In the genomic region with DNA sequence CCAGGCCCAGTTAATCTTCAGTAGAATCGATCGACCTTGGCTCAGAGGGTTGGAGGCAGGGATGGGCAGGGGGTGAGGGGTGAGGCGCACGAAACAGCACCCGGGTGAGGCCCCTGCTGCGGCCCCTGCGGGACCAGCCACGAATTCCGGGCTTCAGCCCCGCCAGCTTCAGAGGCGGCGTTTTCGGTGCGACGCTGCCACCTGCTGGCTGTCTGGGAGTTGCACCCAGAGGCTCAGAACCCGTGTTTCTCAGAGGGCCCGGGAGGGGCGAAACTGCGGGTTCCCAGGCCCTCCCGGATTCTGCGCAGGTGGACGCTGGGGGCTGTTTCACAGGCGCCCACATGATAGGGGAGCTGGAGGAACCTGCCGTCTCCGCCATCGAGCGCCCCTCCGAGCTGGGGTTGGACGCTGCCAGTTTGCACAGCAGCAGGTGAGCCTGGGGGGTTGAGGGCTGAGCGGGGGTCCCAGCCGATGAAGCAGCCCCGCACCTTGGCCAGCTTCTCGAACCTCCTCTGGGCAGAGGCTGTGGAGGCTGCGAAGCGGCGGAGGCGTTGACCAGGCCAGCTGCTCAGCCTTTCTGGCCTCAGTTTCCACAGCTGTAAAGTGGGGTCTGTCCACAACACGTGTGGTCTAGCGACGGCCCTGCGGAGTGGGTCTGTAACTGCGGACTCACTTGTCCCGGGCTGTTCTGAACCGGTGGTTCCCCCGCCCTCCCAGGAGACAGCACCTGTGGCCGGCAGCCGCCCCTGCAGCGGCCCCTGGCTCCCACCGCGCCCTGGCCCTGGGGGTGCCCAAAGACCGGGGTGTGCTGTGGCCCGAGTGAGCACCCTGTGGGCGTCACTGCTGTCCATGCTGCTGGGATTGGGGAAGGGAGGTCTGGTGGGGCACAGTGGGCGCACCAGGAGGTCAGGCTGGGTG, we compare ENCODE assay signal across 9 cellular contexts. TPM values are rescaled to one million over a fixed set of nuclear protein-coding genes. Genes with fewer than 3 reads are reported as not detected.
DNase-seq lines count a peak whose midpoint lies in the region; ATAC-seq and TF ChIP-seq lines count a peak whose summit lies in the region.
"Had no signal": no experiment of that assay in that cellular context is flagged by ENCODE, and none has a peak within 500 bp of the region (broad histone marks: within the 10 kb centered on the region; RNA-seq: fewer than 3 reads in every experiment).

No MANE protein-coding gene starts in this region.

- TF ChIP-seq CTCF in liver (IDR thresholded peaks at IDR 0.05; ENCODE audit: low read depth, low read length, missing input control): peak; percentile 93

- ATAC-seq in GM18868 (IDR thresholded peaks at IDR 0.05; ENCODE audit: unreplicated experiment) (peak; percentile 49), HG03095 (IDR thresholded peaks at IDR 0.05; ENCODE audit: unreplicated experiment) (peak; percentile 44)

- H3K27me3 ChIP-seq in liver (ENCODE audit: control insufficient read depth in 4 of 4, insufficient read depth in 4 of 4, low read length in 3 of 4): peaks cover 5 to 28% (median 11%) of the 10 kb centered on the region in 4 donors

- no peak overlapping the region for H3K9ac ChIP-seq in liver (ENCODE audit: low read depth in 1 of 2, low read length in 2 of 2)

- peak; percentile 88 to 93 for TF ChIP-seq RAD21 in liver (IDR thresholded peaks at IDR 0.05)

- no peaks in the 10 kb centered on the region for H3K36me3 ChIP-seq in liver (ENCODE audit: control insufficient read depth in 4 of 4, insufficient read depth in 3 of 4, low read depth in 1 of 4, low read length in 3 of 4)

- peak; percentile 94 for DNase-seq in AG20443 (ENCODE audit: low spot score)
- peak; percentile 68 for DNase-seq in NCI-H2171 treated with DMSO at 0.1 percent for 48 hours (lab: John Stamatoyannopoulos, UW)
- DNase-seq in activated CD4-positive, alpha-beta T cell treated with anti-CD3 and anti-CD28 coated beads for 1 hour: peak; percentile 75
- DNase-seq in cerebellum (ENCODE audit: low spot score): peak; percentile 85
- DNase-seq in stimulated activated CD8-positive, alpha-beta memory T cell treated with anti-CD3 and anti-CD28 coated beads, Interleukin-12 subunit alpha, Interleukin-12 subunit beta, amount 100 ng/mL, for 24 hours (ENCODE audit: extremely low read depth): peak; percentile 51

- H3K27ac ChIP-seq in liver (ENCODE audit: low read depth in 1 of 2, low read length in 2 of 2): no peak overlapping the region

- no peak overlapping the region for H3K4me3 ChIP-seq in liver (ENCODE audit: low read depth in 1 of 3, low read length in 3 of 3)

- WGBS in liver: 10% methylated on average over 54 of the region's 54 CpGs

- H3K9me3 ChIP-seq in liver (ENCODE audit: control insufficient read depth in 4 of 4, low read length in 3 of 4): no peaks in the 10 kb centered on the region

- H3K4me1 ChIP-seq in liver (ENCODE audit: control insufficient read depth in 4 of 4, insufficient read depth in 4 of 4, low read length in 3 of 4): peaks cover 5 to 26% (median 14%) of the 10 kb centered on the region in 4 donors

TF ChIP-seq in liver, 16 proteins besides CTCF, POLR2A, EP300 and RAD21:
- TF ChIP-seq, protein P1, sequence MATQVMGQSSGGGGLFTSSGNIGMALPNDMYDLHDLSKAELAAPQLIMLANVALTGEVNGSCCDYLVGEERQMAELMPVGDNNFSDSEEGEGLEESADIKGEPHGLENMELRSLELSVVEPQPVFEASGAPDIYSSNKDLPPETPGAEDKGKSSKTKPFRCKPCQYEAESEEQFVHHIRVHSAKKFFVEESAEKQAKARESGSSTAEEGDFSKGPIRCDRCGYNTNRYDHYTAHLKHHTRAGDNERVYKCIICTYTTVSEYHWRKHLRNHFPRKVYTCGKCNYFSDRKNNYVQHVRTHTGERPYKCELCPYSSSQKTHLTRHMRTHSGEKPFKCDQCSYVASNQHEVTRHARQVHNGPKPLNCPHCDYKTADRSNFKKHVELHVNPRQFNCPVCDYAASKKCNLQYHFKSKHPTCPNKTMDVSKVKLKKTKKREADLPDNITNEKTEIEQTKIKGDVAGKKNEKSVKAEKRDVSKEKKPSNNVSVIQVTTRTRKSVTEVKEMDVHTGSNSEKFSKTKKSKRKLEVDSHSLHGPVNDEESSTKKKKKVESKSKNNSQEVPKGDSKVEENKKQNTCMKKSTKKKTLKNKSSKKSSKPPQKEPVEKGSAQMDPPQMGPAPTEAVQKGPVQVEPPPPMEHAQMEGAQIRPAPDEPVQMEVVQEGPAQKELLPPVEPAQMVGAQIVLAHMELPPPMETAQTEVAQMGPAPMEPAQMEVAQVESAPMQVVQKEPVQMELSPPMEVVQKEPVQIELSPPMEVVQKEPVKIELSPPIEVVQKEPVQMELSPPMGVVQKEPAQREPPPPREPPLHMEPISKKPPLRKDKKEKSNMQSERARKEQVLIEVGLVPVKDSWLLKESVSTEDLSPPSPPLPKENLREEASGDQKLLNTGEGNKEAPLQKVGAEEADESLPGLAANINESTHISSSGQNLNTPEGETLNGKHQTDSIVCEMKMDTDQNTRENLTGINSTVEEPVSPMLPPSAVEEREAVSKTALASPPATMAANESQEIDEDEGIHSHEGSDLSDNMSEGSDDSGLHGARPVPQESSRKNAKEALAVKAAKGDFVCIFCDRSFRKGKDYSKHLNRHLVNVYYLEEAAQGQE (IDR thresholded peaks at IDR 0.05): no peak
- TF ChIP-seq JUND (IDR thresholded peaks at IDR 0.05): no peak
- TF ChIP-seq, protein P2, sequence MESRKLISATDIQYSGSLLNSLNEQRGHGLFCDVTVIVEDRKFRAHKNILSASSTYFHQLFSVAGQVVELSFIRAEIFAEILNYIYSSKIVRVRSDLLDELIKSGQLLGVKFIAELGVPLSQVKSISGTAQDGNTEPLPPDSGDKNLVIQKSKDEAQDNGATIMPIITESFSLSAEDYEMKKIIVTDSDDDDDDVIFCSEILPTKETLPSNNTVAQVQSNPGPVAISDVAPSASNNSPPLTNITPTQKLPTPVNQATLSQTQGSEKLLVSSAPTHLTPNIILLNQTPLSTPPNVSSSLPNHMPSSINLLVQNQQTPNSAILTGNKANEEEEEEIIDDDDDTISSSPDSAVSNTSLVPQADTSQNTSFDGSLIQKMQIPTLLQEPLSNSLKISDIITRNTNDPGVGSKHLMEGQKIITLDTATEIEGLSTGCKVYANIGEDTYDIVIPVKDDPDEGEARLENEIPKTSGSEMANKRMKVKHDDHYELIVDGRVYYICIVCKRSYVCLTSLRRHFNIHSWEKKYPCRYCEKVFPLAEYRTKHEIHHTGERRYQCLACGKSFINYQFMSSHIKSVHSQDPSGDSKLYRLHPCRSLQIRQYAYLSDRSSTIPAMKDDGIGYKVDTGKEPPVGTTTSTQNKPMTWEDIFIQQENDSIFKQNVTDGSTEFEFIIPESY (IDR thresholded peaks at IDR 0.05): no peak
- no peak for TF ChIP-seq FOXA2 (IDR thresholded peaks at IDR 0.05)
- no peak for TF ChIP-seq SP1 (IDR thresholded peaks at IDR 0.05)
- TF ChIP-seq RXRA (IDR thresholded peaks at IDR 0.05): no peak
- TF ChIP-seq HNF4A (conservative IDR thresholded peaks at IDR 0.05): no peak
- TF ChIP-seq NR2F2 (IDR thresholded peaks at IDR 0.05): no peak
- no peak for TF ChIP-seq TAF1 (conservative IDR thresholded peaks at IDR 0.05)
- TF ChIP-seq, protein P3, sequence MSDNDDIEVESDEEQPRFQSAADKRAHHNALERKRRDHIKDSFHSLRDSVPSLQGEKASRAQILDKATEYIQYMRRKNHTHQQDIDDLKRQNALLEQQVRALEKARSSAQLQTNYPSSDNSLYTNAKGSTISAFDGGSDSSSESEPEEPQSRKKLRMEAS (IDR thresholded peaks at IDR 0.05): no peak

RNA-seq across cellular contexts. Expression of a gene that starts 2.5 kb away (rescaled TPM):
- total RNA-seq in cerebellum (not detected), liver (not detected)
- not detected for polyA plus RNA-seq in liver
- total RNA-seq: activated CD8-positive, alpha-beta memory T cell treated with anti-CD3 and anti-CD28 coated beads for 36 hours had no signal

RNA-seq across cellular contexts. Expression of a gene that starts 56.8 kb away (rescaled TPM):
- total RNA-seq in cerebellum (0.36 TPM), liver (10 to 100 TPM; 16.0 to 73.1 TPM)
- 100 to 1,000 TPM in 1 of 2 donors, 10 to 100 TPM in 1; 56.0 to 138 TPM for polyA plus RNA-seq in liver

Comparison
In these comparisons a context has a peak if more than half of its experiments do, and no peak if none do; other contexts are left out.
1. RNA of a gene that starts 56.8 kb away (total RNA-seq): 16.0 to 73.1 TPM in liver; 0.36 TPM in cerebellum (single experiment); every median in the first group is over 10 times any median in the second.
2. Peak in every context shown above with its lines, with median percentiles within 50 percentile points of each other: DNase-seq.